ENCODE assay signal across 25 cellular contexts in the genomic region with DNA sequence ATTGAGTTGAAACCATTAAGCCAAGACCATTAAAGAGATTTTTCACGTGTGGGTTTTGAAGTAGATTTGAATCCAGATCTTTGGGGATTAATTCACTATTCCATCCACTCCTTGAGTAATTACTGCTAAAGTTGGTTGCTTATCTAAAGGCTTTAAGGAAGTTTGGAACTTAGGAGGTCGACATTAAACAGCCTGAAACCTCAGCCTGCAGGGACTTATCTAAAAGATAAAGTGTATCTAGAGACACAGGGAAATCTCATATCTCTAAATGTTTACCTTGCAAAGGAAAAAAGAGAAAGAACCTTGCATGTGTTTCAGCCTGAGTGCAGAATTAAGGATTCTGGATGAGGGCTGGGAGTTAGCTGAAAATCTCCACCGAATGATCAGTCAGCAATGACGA.
"Had no signal": no experiment of that assay in that cellular context is flagged by ENCODE, and none has a peak within 500 bp of the region (broad histone marks: within the 10 kb centered on the region; RNA-seq: fewer than 3 reads in every experiment).

No MANE protein-coding gene starts in this region.

- H3K27me3 ChIP-seq: MG63, SJSA1 had no signal

- DNase-seq: IMR-90, Karpas-422, KG1, MG63, NCI-H1092, NCI-H1105 treated with DMSO at 0.1 percent for 48 hours, NCI-H1417 treated with DMSO at 0.1 percent for 48 hours, NCI-H146, NCI-H1694 treated with DMSO at 0.1 percent for 48 hours, NCI-H1930, NCI-H2081, NCI-H2107, NCI-H2227 treated with DMSO at 0.1 percent for 48 hours, NCI-H446, NCI-H510A, NCI-H524 treated with DMSO at 0.1 percent for 48 hours, NCI-H69, NCI-H774, Right ventricle myocardium superior, RPMI8226, SIG-M5 had no signal

- FAIRE-seq: HepG2, RCC 7860 had no signal

- H3K27ac ChIP-seq: SJSA1, SK-N-MC had no signal

- H3K9me3 ChIP-seq: MG63, SJSA1 had no signal

- H3K4me1 ChIP-seq: SJSA1 had no signal

- ATAC-seq: HepG2 had no signal

- H3K4me3 ChIP-seq: MG63, SJSA1, SK-N-MC had no signal

- H3K36me3 ChIP-seq: MG63, SJSA1 had no signal
